ENCODE assay signal across 23 cellular contexts in genomic region chr11:5508605-5509004, GRCh38. TPM values are rescaled to one million over a fixed set of nuclear protein-coding genes. Genes with fewer than 3 reads are reported as not detected.
DNase-seq lines count a peak whose midpoint lies in the region; ATAC-seq, FAIRE-seq and TF ChIP-seq lines count a peak whose summit lies in the region.
"Had no signal": no experiment of that assay in that cellular context is flagged by ENCODE, and none has a peak within 500 bp of the region (broad histone marks: within the 10 kb centered on the region; RNA-seq: fewer than 3 reads in every experiment).

No MANE protein-coding gene starts in this region.

- H3K4me2 ChIP-seq in HepG2 (ENCODE audit: low read depth, low read length) = no peak overlapping the region
- no peak overlapping the region for H3K4me2 ChIP-seq in IMR-90 (ENCODE audit: low read depth, low read length)
- no peak overlapping the region for H3K4me2 ChIP-seq in trophoblast cell (ENCODE audit: low read length)

- H3K14ac ChIP-seq in IMR-90 (replicated peaks; ENCODE audit: low read depth, low read length) (no peak overlapping the region), trophoblast cell (ENCODE audit: low read length) (no peak overlapping the region)

- BruUV-seq in HepG2 (replicated peaks; lab: Mats Ljungman, UMichigan) (no TSS peak), IMR-90 (replicated peaks; lab: Mats Ljungman, UMichigan) (no TSS peak)

- H3K9me3 ChIP-seq in HepG2 (ENCODE audit: low read length) = no peaks in the 10 kb centered on the region
- H3K9me3 ChIP-seq in right lobe of liver = no peaks in the 10 kb centered on the region
- no peaks in the 10 kb centered on the region for H3K9me3 ChIP-seq in IMR-90 (ENCODE audit: control insufficient read depth, insufficient read depth, low read length)
- H3K9me3 ChIP-seq in WERI-Rb-1 (ENCODE audit: severe bottlenecking) = no peaks in the 10 kb centered on the region
- peaks cover 4% of the 10 kb centered on the region for H3K9me3 ChIP-seq in trophoblast cell (ENCODE audit: insufficient read depth, low read depth, low read length)
- H3K9me3 ChIP-seq: Caco-2, HAP-1 had no signal

- no peak overlapping the region for H3K4ac ChIP-seq in IMR-90 (ENCODE audit: low read depth, low read length)
- H3K4ac ChIP-seq in trophoblast cell (ENCODE audit: low read depth, low read length) = no peak overlapping the region

- H2BK5ac ChIP-seq in IMR-90 (ENCODE audit: low read depth, low read length, poor library complexity, severe bottlenecking) (no peak overlapping the region), trophoblast cell (ENCODE audit: low read depth, low read length, poor library complexity) (no peak overlapping the region)

- H3K36me3 ChIP-seq in HepG2 (replicated peaks in 1 of 2; ENCODE audit: control insufficient read depth in 1 of 2, insufficient read depth in 2 of 2, low read length in 2 of 2) = no peaks in the 10 kb centered on the region
- H3K36me3 ChIP-seq in right lobe of liver = no peaks in the 10 kb centered on the region
- H3K36me3 ChIP-seq in IMR-90 (ENCODE audit: control insufficient read depth, insufficient read depth, low read length) = no peaks in the 10 kb centered on the region
- no peaks in the 10 kb centered on the region for H3K36me3 ChIP-seq in WERI-Rb-1
- no peaks in the 10 kb centered on the region for H3K36me3 ChIP-seq in trophoblast cell (ENCODE audit: control insufficient read depth in 1 of 2, insufficient read depth in 2 of 2, low read length in 2 of 2)
- H3K36me3 ChIP-seq: HAP-1 had no signal

- H2BK120ac ChIP-seq in IMR-90 (ENCODE audit: low read depth, low read length) (no peak overlapping the region), trophoblast cell (ENCODE audit: insufficient read depth, low read length, poor library complexity) (no peak overlapping the region)

- dilution Hi-C loops in IMR-90 (cut with HindIII; ENCODE audit: low sequenced_read_pairs, unreplicated experiment) = no loop called here

- H3K4me1 ChIP-seq in HepG2 (ENCODE audit: insufficient read depth, low read length) = no peaks in the 10 kb centered on the region
- H3K4me1 ChIP-seq in right lobe of liver = no peaks in the 10 kb centered on the region
- no peaks in the 10 kb centered on the region for H3K4me1 ChIP-seq in IMR-90 (ENCODE audit: control insufficient read depth, insufficient read depth, low read length)
- H3K4me1 ChIP-seq in trophoblast cell (ENCODE audit: control insufficient read depth in 1 of 2, insufficient read depth in 2 of 2, low read length in 2 of 2) = no peaks in the 10 kb centered on the region
- H3K4me1 ChIP-seq: Caco-2, HAP-1 had no signal

- H3K27ac ChIP-seq in HepG2 (ENCODE audit: extremely low read length, insufficient read depth, low read length) = no peak overlapping the region
- H3K27ac ChIP-seq in right lobe of liver = no peak overlapping the region
- no peak overlapping the region for H3K27ac ChIP-seq in IMR-90 (ENCODE audit: insufficient read depth, low read length)
- H3K27ac ChIP-seq in WERI-Rb-1 = peak overlapping the region; percentile 93
- H3K27ac ChIP-seq in trophoblast cell (ENCODE audit: low read depth, low read length) = no peak overlapping the region

- TF ChIP-seq POLR2A in HepG2 (IDR thresholded peaks at IDR 0.05; ENCODE audit: insufficient read depth in 1 of 2, low read depth in 2 of 2, low read length in 2 of 2) = no peak
- no peak for TF ChIP-seq POLR2A in right lobe of liver (IDR thresholded peaks at IDR 0.05)
- TF ChIP-seq POLR2A in IMR-90 (IDR thresholded peaks at IDR 0.05; ENCODE audit: low read depth, low read length) = no peak

- H3K79me2 ChIP-seq in HepG2 (ENCODE audit: insufficient read depth, low read length) (no peaks in the 10 kb centered on the region), trophoblast cell (ENCODE audit: control insufficient read depth, insufficient read depth, low read length, poor library complexity) (no peaks in the 10 kb centered on the region)

- no peak for TF ChIP-seq EP300 in HepG2 (IDR thresholded peaks at IDR 0.05; ENCODE audit: low read depth in 2 of 2, low read length in 2 of 2)
- TF ChIP-seq EP300 in HepG2 (CRISPR knock-in tag; IDR thresholded peaks at IDR 0.05; ENCODE audit: borderline replicate concordance) = no peak

- H3K79me1 ChIP-seq in IMR-90 (ENCODE audit: low read depth in 1 of 2, low read length in 2 of 2) (no peaks in the 10 kb centered on the region), trophoblast cell (ENCODE audit: low read length) (no peaks in the 10 kb centered on the region)

- H3K4me3 ChIP-seq in HepG2 (replicated peaks in 1 of 3; ENCODE audit: insufficient read depth in 1 of 3, low read depth in 2 of 3, low read length in 3 of 3) (no peak overlapping the region), right lobe of liver (no peak overlapping the region), IMR-90 (ENCODE audit: insufficient read depth, low read depth, low read length) (no peak overlapping the region), WERI-Rb-1 (ENCODE audit: low read depth, low read length) (peak overlapping the region; percentile 43), trophoblast cell (ENCODE audit: low read depth, low read length) (no peak overlapping the region)
- H3K4me3 ChIP-seq: HAP-1 had no signal

- H2AK9ac ChIP-seq in IMR-90 (replicated peaks; ENCODE audit: low read depth, low read length, poor library complexity) = no peak overlapping the region

- H3K27me3 ChIP-seq in HepG2 (ENCODE audit: control insufficient read depth in 1 of 2, insufficient read depth in 2 of 2, low read length in 2 of 2) (peaks cover 0 to 10% of the 10 kb centered on the region in 2 experiments; a peak in 3 of 5 replicates), right lobe of liver (no peaks in the 10 kb centered on the region), IMR-90 (ENCODE audit: control insufficient read depth, insufficient read depth, low read length) (peaks cover 3% of the 10 kb centered on the region), WERI-Rb-1 (ENCODE audit: insufficient read depth, low read depth, severe bottlenecking) (no peaks in the 10 kb centered on the region), trophoblast cell (ENCODE audit: insufficient read depth, low read length) (no peaks in the 10 kb centered on the region)

- H2BK15ac ChIP-seq in IMR-90 (ENCODE audit: low read depth, low read length) = no peak overlapping the region

- H3K9ac ChIP-seq in HepG2 (ENCODE audit: insufficient read depth, low read depth, low read length) (no peak overlapping the region), IMR-90 (ENCODE audit: low read depth, low read length) (no peak overlapping the region), trophoblast cell (ENCODE audit: low read length) (no peak overlapping the region)

- no peak overlapping the region for H2BK12ac ChIP-seq in trophoblast cell (ENCODE audit: low read length)

- 0% methylated on average over 3 of the region's 8 CpGs for WGBS in HepG2 (ENCODE audit: low lambda C conversion rate)
- WGBS in right lobe of liver (ENCODE audit: insufficient coverage, low coverage, low lambda C conversion rate, missing lambda C conversion rate) = no CpG with 5 or more reads among the region's 8 CpGs
- 80% methylated on average over 6 of the region's 8 CpGs; no CpG with 5 or more reads in 1 of the 2 experiments for WGBS in IMR-90 (ENCODE audit: extremely low coverage in 2 of 2, insufficient read length in 1 of 2), 2 experiments
- WGBS in trophoblast cell (ENCODE audit: extremely low coverage, insufficient coverage, insufficient read length) = no CpG with 5 or more reads among the region's 8 CpGs

- H4K20me1 ChIP-seq in HepG2 (ENCODE audit: insufficient read depth, low read length) (no peaks in the 10 kb centered on the region), IMR-90 (ENCODE audit: insufficient read depth, low read length) (no peaks in the 10 kb centered on the region)

- ATAC-seq in HepG2 (peak; percentile 93), right lobe of liver (no peak), IMR-90 (ENCODE audit: low read depth) (no peak), HG02571 (IDR thresholded peaks at IDR 0.05; ENCODE audit: unreplicated experiment) (no peak)
- ATAC-seq: CD8-positive, alpha-beta T cell had no signal

- H2AFZ ChIP-seq in HepG2 (ENCODE audit: low read length) (no peak overlapping the region), IMR-90 (replicated peaks; ENCODE audit: low read length, poor library complexity) (peak overlapping the region; percentile 14), trophoblast cell (ENCODE audit: insufficient read depth, low read length, poor library complexity) (no peak overlapping the region)

- H3K23ac ChIP-seq in IMR-90 (ENCODE audit: low read depth, low read length) (no peak overlapping the region), trophoblast cell (ENCODE audit: low read length) (no peak overlapping the region)

- H2AK5ac ChIP-seq in IMR-90 (ENCODE audit: low read depth, low read length) = no peak overlapping the region
- H2AK5ac ChIP-seq in trophoblast cell (ENCODE audit: low read length) = no peak overlapping the region

- H2BK20ac ChIP-seq in IMR-90 (ENCODE audit: low read depth, low read length) = no peak overlapping the region

- POLR2A ChIA-PET in HepG2 (lab: Yijun Ruan, JAX) (no interaction called here), IMR-90 (lab: Charles Lee; ENCODE audit: unreplicated experiment) (no interaction called here)

- no peak overlapping the region for H4K12ac ChIP-seq in trophoblast cell (ENCODE audit: low read depth, low read length)

- CTCF ChIA-PET in HepG2 (lab: Yijun Ruan, JAX; ENCODE audit: low intra/inter-chr PET ratio, low total read pairs) = no interaction called here
- CTCF ChIA-PET in IMR-90 (lab: Yijun Ruan, JAX) = no interaction called here

- H4K91ac ChIP-seq in IMR-90 (ENCODE audit: insufficient read depth, low read depth, low read length) (no peak overlapping the region), trophoblast cell (ENCODE audit: low read depth, low read length) (no peak overlapping the region)

- intact Hi-C loops in HepG2 (cut with micrococcal nuclease; ENCODE audit: unreplicated experiment) = no loop called here
- intact Hi-C loops in right lobe of liver (cut with DNase I) = no loop called here
- intact Hi-C loops in IMR-90 (cut with micrococcal nuclease) = no loop called here

- no peak for FAIRE-seq in HepG2 (lab: Jason Lieb, UNC)
- FAIRE-seq: G401.6, GM12892, H54 had no signal

- H4K8ac ChIP-seq in IMR-90 (ENCODE audit: low read depth in 2 of 2, low read length in 2 of 2) (no peak overlapping the region), trophoblast cell (ENCODE audit: low read depth, low read length) (no peak overlapping the region)

- no peak overlapping the region for H3K18ac ChIP-seq in IMR-90 (ENCODE audit: low read depth, low read length)
- no peak overlapping the region for H3K18ac ChIP-seq in trophoblast cell (ENCODE audit: low read length)

- DNase-seq in HepG2 (ENCODE audit: low spot score) (peak; percentile 18), right lobe of liver (no peak), IMR-90 (no peak), WERI-Rb-1 (no peak), trophoblast cell (peak; percentile 9 to 43), germinal center (ENCODE audit: low spot score) (no peak), cerebellar cortex (ENCODE audit: low spot score) (no peak)
- DNase-seq: C1 segment of cervical spinal cord; Caco-2; CD4-positive, CD25-positive, alpha-beta regulatory T cell; CD8-positive, alpha-beta T cell; DMS153; DND-41; GOT3; HFFc6 had no signal

- TF ChIP-seq CTCF in HepG2 (CRISPR knock-in tag; IDR thresholded peaks at IDR 0.05) (no peak), right lobe of liver (IDR thresholded peaks at IDR 0.05) (no peak), IMR-90 (conservative IDR thresholded peaks at IDR 0.05; ENCODE audit: low read depth, low read length) (no peak), WERI-Rb-1 (IDR thresholded peaks at IDR 0.05; ENCODE audit: low read depth, low read length) (no peak)

- H3K9me1 ChIP-seq in IMR-90 (ENCODE audit: insufficient read depth, low read length) = no peaks in the 10 kb centered on the region

- in situ Hi-C loops in HepG2 (cut with HindIII; ENCODE audit: extremely low pct_ligation_motif_present, low pct_unique_long_range_greater_than_20kb) (no loop called here), IMR-90 (cut with MboI; ENCODE audit: low sequenced_read_pairs) (no loop called here)

- H4K5ac ChIP-seq in IMR-90 (ENCODE audit: low read depth, low read length) = no peak overlapping the region

- no peak for TF ChIP-seq RAD21 in HepG2 (CRISPR knock-in tag; IDR thresholded peaks at IDR 0.05)
- TF ChIP-seq RAD21 in IMR-90 (IDR thresholded peaks at IDR 0.05; ENCODE audit: low read length) = no peak

- H3K56ac ChIP-seq in IMR-90 (ENCODE audit: extremely low read depth, insufficient read depth, low read length) = no peak overlapping the region

RNA-seq across cellular contexts. Expression of gene UBQLN3, which starts 1.2 kb away (rescaled TPM):
- total RNA-seq in HepG2 (2016; rRNA removed; fragmentation: Illumina TruSeq; extraction: Trizol) (not detected in 2 replicates), right lobe of liver (under 1 TPM in 1 of 6 experiments, not detected in 5; 0.12 TPM), IMR-90 (2012; rRNA removed) (not detected in 2 replicates)
- not detected in 2 replicates for total RNA-seq in HepG2 (2016; cell fraction: cytosol; rRNA removed; fragmentation: Illumina TruSeq; extraction: Trizol; ENCODE audit: low read depth)
- total RNA-seq in HepG2 (2016; cell fraction: insoluble cytoplasmic fraction; rRNA removed; fragmentation: Illumina TruSeq; extraction: Trizol) = not detected in 2 replicates
- not detected in 2 replicates for total RNA-seq in HepG2 (2016; cell fraction: membrane; rRNA removed; fragmentation: Illumina TruSeq; extraction: Trizol)
- not detected in 2 replicates for total RNA-seq in HepG2 (2016; cell fraction: nucleus; rRNA removed; fragmentation: Illumina TruSeq; extraction: Trizol)
- polyA plus RNA-seq in HepG2 (2011; rRNA removed) (0.08 TPM in 1 of 2 replicates, not detected in the other), IMR-90 (2012; rRNA removed) (not detected in 2 replicates)
- polyA plus RNA-seq in HepG2 (2011; cell fraction: cytosol; rRNA removed) = not detected in 2 replicates
- 0.07 TPM in 1 of 2 replicates, not detected in the other for polyA plus RNA-seq in HepG2 (2011; cell fraction: nucleus; rRNA removed)
- polyA plus RNA-seq in HepG2 (2012) = not detected in 2 replicates
- not detected in 2 replicates for polyA plus RNA-seq in HepG2 (2016; cell fraction: cytosol; fragmentation: Illumina TruSeq; extraction: Trizol; ENCODE audit: low read depth)
- polyA plus RNA-seq in HepG2 (2016; cell fraction: insoluble cytoplasmic fraction; fragmentation: Illumina TruSeq; extraction: Trizol; ENCODE audit: low read depth) = not detected in 2 replicates
- polyA plus RNA-seq in HepG2 (2016; cell fraction: membrane; fragmentation: Illumina TruSeq; extraction: Trizol; ENCODE audit: low read depth) = not detected in 2 replicates
- not detected in 2 replicates for polyA plus RNA-seq in HepG2 (2016; cell fraction: nucleus; fragmentation: Illumina TruSeq; extraction: Trizol; ENCODE audit: insufficient read depth, low read depth)
- not detected in 2 replicates for polyA minus RNA-seq in HepG2 (2011; rRNA and poly(A)+ RNA removed; ENCODE audit: low replicate concordance)
- polyA minus RNA-seq in HepG2 (2011; cell fraction: cytosol; rRNA and poly(A)+ RNA removed) = not detected in 2 replicates
- polyA minus RNA-seq in HepG2 (2011; cell fraction: nucleus; rRNA and poly(A)+ RNA removed) = 0.26 and 0.50 TPM in 2 replicates
- polyA plus RNA-seq in IMR-90 (2012; cell fraction: cytosol; rRNA removed) = not detected in 2 replicates
- not detected in 2 replicates for polyA plus RNA-seq in IMR-90 (2012; cell fraction: nucleus; rRNA removed; ENCODE audit: low replicate concordance)
- not detected in 2 replicates for polyA plus RNA-seq in trophoblast cell (2013)
- total RNA-seq: A172; A673; Caco-2; CD8-positive, alpha-beta T cell; HFFc6 had no signal
- polyA plus RNA-seq: CD4-positive, CD25-positive, alpha-beta regulatory T cell had no signal

RNA-seq across cellular contexts. Expression of gene UBQLNL, which starts 7.9 kb away (rescaled TPM):
- not detected in 2 replicates for total RNA-seq in HepG2 (2016; rRNA removed; fragmentation: Illumina TruSeq; extraction: Trizol)
- not detected in 2 replicates for total RNA-seq in HepG2 (2016; cell fraction: cytosol; rRNA removed; fragmentation: Illumina TruSeq; extraction: Trizol; ENCODE audit: low read depth)
- total RNA-seq in HepG2 (2016; cell fraction: insoluble cytoplasmic fraction; rRNA removed; fragmentation: Illumina TruSeq; extraction: Trizol) = not detected in 2 replicates
- total RNA-seq in HepG2 (2016; cell fraction: membrane; rRNA removed; fragmentation: Illumina TruSeq; extraction: Trizol) = not detected in 2 replicates
- 0.16 TPM in 1 of 2 replicates, not detected in the other for total RNA-seq in HepG2 (2016; cell fraction: nucleus; rRNA removed; fragmentation: Illumina TruSeq; extraction: Trizol)
- 0.08 and 0.10 TPM in 2 replicates for polyA plus RNA-seq in HepG2 (2011; rRNA removed)
- polyA plus RNA-seq in HepG2 (2011; cell fraction: cytosol; rRNA removed) = 0.01 and 0.04 TPM in 2 replicates
- 0.42 and 0.45 TPM in 2 replicates for polyA plus RNA-seq in HepG2 (2011; cell fraction: nucleus; rRNA removed)
- polyA plus RNA-seq in HepG2 (2012) = not detected in 2 replicates
- not detected in 2 replicates for polyA plus RNA-seq in HepG2 (2016; cell fraction: cytosol; fragmentation: Illumina TruSeq; extraction: Trizol; ENCODE audit: low read depth)
- not detected in 2 replicates for polyA plus RNA-seq in HepG2 (2016; cell fraction: insoluble cytoplasmic fraction; fragmentation: Illumina TruSeq; extraction: Trizol; ENCODE audit: low read depth)
- polyA plus RNA-seq in HepG2 (2016; cell fraction: membrane; fragmentation: Illumina TruSeq; extraction: Trizol; ENCODE audit: low read depth) = not detected in 2 replicates
- polyA plus RNA-seq in HepG2 (2016; cell fraction: nucleus; fragmentation: Illumina TruSeq; extraction: Trizol; ENCODE audit: insufficient read depth, low read depth) = 0.32 TPM in 1 of 2 replicates, not detected in the other
- polyA minus RNA-seq in HepG2 (2011; rRNA and poly(A)+ RNA removed; ENCODE audit: low replicate concordance) = 0.06 TPM in 1 of 2 replicates, not detected in the other
- polyA minus RNA-seq in HepG2 (2011; cell fraction: cytosol; rRNA and poly(A)+ RNA removed) = not detected in 2 replicates
- polyA minus RNA-seq in HepG2 (2011; cell fraction: nucleus; rRNA and poly(A)+ RNA removed) = 0.26 and 0.50 TPM in 2 replicates
- total RNA-seq in right lobe of liver = under 1 TPM in 4 of 6 experiments, not detected in 2; 0.11 to 0.32 (median 0.21) TPM
- total RNA-seq in IMR-90 (2012; rRNA removed) = 0.18 TPM in 1 of 2 replicates, not detected in the other
- 0.47 and 0.48 TPM in 2 replicates for polyA plus RNA-seq in IMR-90 (2012; rRNA removed)
- polyA plus RNA-seq in IMR-90 (2012; cell fraction: cytosol; rRNA removed) = 0.05 and 0.13 TPM in 2 replicates
- 3.4 and 6.1 TPM in 2 replicates for polyA plus RNA-seq in IMR-90 (2012; cell fraction: nucleus; rRNA removed; ENCODE audit: low replicate concordance)
- polyA plus RNA-seq in trophoblast cell (2013) = 0.04 and 0.07 TPM in 2 replicates
- total RNA-seq: A172, A673, Caco-2 had no signal
- polyA plus RNA-seq: CD4-positive, CD25-positive, alpha-beta regulatory T cell had no signal

RNA-seq across cellular contexts. Expression of gene OR52D1, which starts 20.1 kb away (rescaled TPM):
- not detected in 2 replicates for total RNA-seq in HepG2 (2016; rRNA removed; fragmentation: Illumina TruSeq; extraction: Trizol)
- total RNA-seq in HepG2 (2016; cell fraction: cytosol; rRNA removed; fragmentation: Illumina TruSeq; extraction: Trizol; ENCODE audit: low read depth) = not detected in 2 replicates
- total RNA-seq in HepG2 (2016; cell fraction: insoluble cytoplasmic fraction; rRNA removed; fragmentation: Illumina TruSeq; extraction: Trizol) = not detected in 2 replicates
- total RNA-seq in HepG2 (2016; cell fraction: membrane; rRNA removed; fragmentation: Illumina TruSeq; extraction: Trizol) = not detected in 2 replicates
- total RNA-seq in HepG2 (2016; cell fraction: nucleus; rRNA removed; fragmentation: Illumina TruSeq; extraction: Trizol) = not detected in 2 replicates
- polyA plus RNA-seq in HepG2 (2011; rRNA removed) = not detected in 2 replicates
- not detected in 2 replicates for polyA plus RNA-seq in HepG2 (2011; cell fraction: cytosol; rRNA removed)
- polyA plus RNA-seq in HepG2 (2011; cell fraction: nucleus; rRNA removed) = not detected in 2 replicates
- not detected in 2 replicates for polyA plus RNA-seq in HepG2 (2012)
- polyA plus RNA-seq in HepG2 (2016; cell fraction: cytosol; fragmentation: Illumina TruSeq; extraction: Trizol; ENCODE audit: low read depth) = not detected in 2 replicates
- polyA plus RNA-seq in HepG2 (2016; cell fraction: insoluble cytoplasmic fraction; fragmentation: Illumina TruSeq; extraction: Trizol; ENCODE audit: low read depth) = not detected in 2 replicates
- not detected in 2 replicates for polyA plus RNA-seq in HepG2 (2016; cell fraction: membrane; fragmentation: Illumina TruSeq; extraction: Trizol; ENCODE audit: low read depth)
- not detected in 2 replicates for polyA plus RNA-seq in HepG2 (2016; cell fraction: nucleus; fragmentation: Illumina TruSeq; extraction: Trizol; ENCODE audit: insufficient read depth, low read depth)
- not detected in 2 replicates for polyA minus RNA-seq in HepG2 (2011; rRNA and poly(A)+ RNA removed; ENCODE audit: low replicate concordance)
- polyA minus RNA-seq in HepG2 (2011; cell fraction: cytosol; rRNA and poly(A)+ RNA removed) = not detected in 2 replicates
- polyA minus RNA-seq in HepG2 (2011; cell fraction: nucleus; rRNA and poly(A)+ RNA removed) = not detected in 2 replicates
- not detected for total RNA-seq in right lobe of liver
- total RNA-seq in IMR-90 (2012; rRNA removed) = not detected in 2 replicates
- polyA plus RNA-seq in IMR-90 (2012; rRNA removed) = not detected in 2 replicates
- polyA plus RNA-seq in IMR-90 (2012; cell fraction: cytosol; rRNA removed) = not detected in 2 replicates
- not detected in 2 replicates for polyA plus RNA-seq in IMR-90 (2012; cell fraction: nucleus; rRNA removed; ENCODE audit: low replicate concordance)
- not detected in 2 replicates for polyA plus RNA-seq in trophoblast cell (2013)
- total RNA-seq: A172; A673; Caco-2; CD4-positive, CD25-positive, alpha-beta regulatory T cell; CD8-positive, alpha-beta T cell; HFFc6 had no signal
- polyA plus RNA-seq: BJ; CD4-positive, CD25-positive, alpha-beta regulatory T cell had no signal

RNA-seq across cellular contexts. Expression of gene OR52H1, which starts 39.7 kb away (rescaled TPM):
- not detected in 2 replicates for total RNA-seq in HepG2 (2016; rRNA removed; fragmentation: Illumina TruSeq; extraction: Trizol)
- total RNA-seq in HepG2 (2016; cell fraction: cytosol; rRNA removed; fragmentation: Illumina TruSeq; extraction: Trizol; ENCODE audit: low read depth) = not detected in 2 replicates
- not detected in 2 replicates for total RNA-seq in HepG2 (2016; cell fraction: insoluble cytoplasmic fraction; rRNA removed; fragmentation: Illumina TruSeq; extraction: Trizol)
- not detected in 2 replicates for total RNA-seq in HepG2 (2016; cell fraction: membrane; rRNA removed; fragmentation: Illumina TruSeq; extraction: Trizol)
- not detected in 2 replicates for total RNA-seq in HepG2 (2016; cell fraction: nucleus; rRNA removed; fragmentation: Illumina TruSeq; extraction: Trizol)
- not detected in 2 replicates for polyA plus RNA-seq in HepG2 (2011; rRNA removed)
- polyA plus RNA-seq in HepG2 (2011; cell fraction: cytosol; rRNA removed) = not detected in 2 replicates
- 0.12 and 0.16 TPM in 2 replicates for polyA plus RNA-seq in HepG2 (2011; cell fraction: nucleus; rRNA removed)
- not detected in 2 replicates for polyA plus RNA-seq in HepG2 (2012)
- not detected in 2 replicates for polyA plus RNA-seq in HepG2 (2016; cell fraction: cytosol; fragmentation: Illumina TruSeq; extraction: Trizol; ENCODE audit: low read depth)
- not detected in 2 replicates for polyA plus RNA-seq in HepG2 (2016; cell fraction: insoluble cytoplasmic fraction; fragmentation: Illumina TruSeq; extraction: Trizol; ENCODE audit: low read depth)
- polyA plus RNA-seq in HepG2 (2016; cell fraction: membrane; fragmentation: Illumina TruSeq; extraction: Trizol; ENCODE audit: low read depth) = not detected in 2 replicates
- not detected in 2 replicates for polyA plus RNA-seq in HepG2 (2016; cell fraction: nucleus; fragmentation: Illumina TruSeq; extraction: Trizol; ENCODE audit: insufficient read depth, low read depth)
- 1.3 TPM in 1 of 2 replicates, not detected in the other for polyA minus RNA-seq in HepG2 (2011; rRNA and poly(A)+ RNA removed; ENCODE audit: low replicate concordance)
- polyA minus RNA-seq in HepG2 (2011; cell fraction: cytosol; rRNA and poly(A)+ RNA removed) = not detected in 2 replicates
- polyA minus RNA-seq in HepG2 (2011; cell fraction: nucleus; rRNA and poly(A)+ RNA removed) = 0.39 and 1.1 TPM in 2 replicates
- under 1 TPM in 1 of 6 experiments, not detected in 5; 0.49 TPM for total RNA-seq in right lobe of liver
- 0.18 and 0.28 TPM in 2 replicates for total RNA-seq in IMR-90 (2012; rRNA removed)
- not detected in 2 replicates for polyA plus RNA-seq in IMR-90 (2012; rRNA removed)
- not detected in 2 replicates for polyA plus RNA-seq in IMR-90 (2012; cell fraction: cytosol; rRNA removed)
- polyA plus RNA-seq in IMR-90 (2012; cell fraction: nucleus; rRNA removed; ENCODE audit: low replicate concordance) = 0.19 TPM in 1 of 2 replicates, not detected in the other
- not detected in 2 replicates for polyA plus RNA-seq in trophoblast cell (2013)
- total RNA-seq: A172; A673; Caco-2; CD8-positive, alpha-beta T cell; HFFc6 had no signal
- polyA plus RNA-seq: BJ; CD4-positive, CD25-positive, alpha-beta regulatory T cell had no signal

RNA-seq across cellular contexts. Expression of gene OR51I2, which starts 59.5 kb away (rescaled TPM):
- total RNA-seq in HepG2 (2016; rRNA removed; fragmentation: Illumina TruSeq; extraction: Trizol) (not detected in 2 replicates), right lobe of liver (not detected), IMR-90 (2012; rRNA removed) (not detected in 2 replicates)
- total RNA-seq in HepG2 (2016; cell fraction: cytosol; rRNA removed; fragmentation: Illumina TruSeq; extraction: Trizol; ENCODE audit: low read depth) = not detected in 2 replicates
- total RNA-seq in HepG2 (2016; cell fraction: insoluble cytoplasmic fraction; rRNA removed; fragmentation: Illumina TruSeq; extraction: Trizol) = not detected in 2 replicates
- total RNA-seq in HepG2 (2016; cell fraction: membrane; rRNA removed; fragmentation: Illumina TruSeq; extraction: Trizol) = not detected in 2 replicates
- not detected in 2 replicates for total RNA-seq in HepG2 (2016; cell fraction: nucleus; rRNA removed; fragmentation: Illumina TruSeq; extraction: Trizol)
- polyA plus RNA-seq in HepG2 (2011; rRNA removed) (not detected in 2 replicates), IMR-90 (2012; rRNA removed) (not detected in 2 replicates)
- polyA plus RNA-seq in HepG2 (2011; cell fraction: cytosol; rRNA removed) = not detected in 2 replicates
- not detected in 2 replicates for polyA plus RNA-seq in HepG2 (2011; cell fraction: nucleus; rRNA removed)
- not detected in 2 replicates for polyA plus RNA-seq in HepG2 (2012)
- not detected in 2 replicates for polyA plus RNA-seq in HepG2 (2016; cell fraction: cytosol; fragmentation: Illumina TruSeq; extraction: Trizol; ENCODE audit: low read depth)
- polyA plus RNA-seq in HepG2 (2016; cell fraction: insoluble cytoplasmic fraction; fragmentation: Illumina TruSeq; extraction: Trizol; ENCODE audit: low read depth) = not detected in 2 replicates
- polyA plus RNA-seq in HepG2 (2016; cell fraction: membrane; fragmentation: Illumina TruSeq; extraction: Trizol; ENCODE audit: low read depth) = not detected in 2 replicates
- not detected in 2 replicates for polyA plus RNA-seq in HepG2 (2016; cell fraction: nucleus; fragmentation: Illumina TruSeq; extraction: Trizol; ENCODE audit: insufficient read depth, low read depth)
- polyA minus RNA-seq in HepG2 (2011; rRNA and poly(A)+ RNA removed; ENCODE audit: low replicate concordance) = not detected in 2 replicates
- polyA minus RNA-seq in HepG2 (2011; cell fraction: cytosol; rRNA and poly(A)+ RNA removed) = not detected in 2 replicates
- polyA minus RNA-seq in HepG2 (2011; cell fraction: nucleus; rRNA and poly(A)+ RNA removed) = not detected in 2 replicates
- polyA plus RNA-seq in IMR-90 (2012; cell fraction: cytosol; rRNA removed) = not detected in 2 replicates
- polyA plus RNA-seq in IMR-90 (2012; cell fraction: nucleus; rRNA removed; ENCODE audit: low replicate concordance) = not detected in 2 replicates
- polyA plus RNA-seq in trophoblast cell (2013) = not detected in 2 replicates
- total RNA-seq: A172; A673; Caco-2; CD4-positive, CD25-positive, alpha-beta regulatory T cell; CD8-positive, alpha-beta T cell; HFFc6 had no signal
- polyA plus RNA-seq: BJ; CD4-positive, CD25-positive, alpha-beta regulatory T cell had no signal

Comparison
In these comparisons a context has a peak if more than half of its experiments do, and no peak if none do; other contexts are left out.
1. DNase-seq: peak in HepG2 (single experiment) and trophoblast cell (2 of 2); none in right lobe of liver (0 of 3), IMR-90 (single experiment), WERI-Rb-1 (single experiment), germinal center (single experiment) and cerebellar cortex (single experiment).